ENCODE assay signal across 1 cellular context in genomic region chr2:8500124-8501054, GRCh38.
TF ChIP-seq lines count a peak whose summit lies in the region.

No MANE protein-coding gene starts in this region.

TF ChIP-seq in GM23338, 12 proteins besides CTCF, POLR2A, EP300 and RAD21 (continued from another document):
- TF ChIP-seq ZNF331 (CRISPR knock-in tag; IDR thresholded peaks at IDR 0.05; ENCODE audit: low read depth) (no peak), ETS1 (IDR thresholded peaks at IDR 0.05) (no peak), JUNB (IDR thresholded peaks at IDR 0.05; ENCODE audit: unreplicated experiment) (no peak)
